Comparison of ENCODE assay signal across 5 cellular contexts in the genomic region with DNA sequence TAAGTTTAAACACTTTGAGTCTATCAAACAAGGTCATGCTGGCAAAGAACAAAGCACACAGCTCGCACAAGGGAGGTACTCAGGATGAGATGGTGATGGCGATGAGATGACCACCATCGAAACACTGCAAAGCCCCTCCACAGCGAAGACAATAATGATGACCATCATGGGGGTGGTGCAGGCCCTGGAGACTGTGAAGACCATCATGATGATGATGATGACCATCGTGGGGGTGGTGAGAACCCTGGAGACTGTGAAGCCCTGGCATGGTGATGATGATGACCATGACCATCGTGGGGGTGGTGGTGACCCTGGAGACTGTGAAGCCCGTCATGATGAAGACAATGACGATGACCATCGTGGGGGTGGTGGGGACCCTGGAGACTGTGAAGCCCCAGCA.
"Had no signal": no experiment of that assay in that cellular context is flagged by ENCODE, and none has a peak within 500 bp of the region (broad histone marks: within the 10 kb centered on the region; RNA-seq: fewer than 3 reads in every experiment).

No MANE protein-coding gene starts in this region.

- DNase-seq: GM23248, GOT3, H9, HCEC 1CT, IMR-90 had no signal

- H3K4me3 ChIP-seq: GM23248 had no signal

- H3K27ac ChIP-seq: GM23248 had no signal
